In the genomic region with DNA sequence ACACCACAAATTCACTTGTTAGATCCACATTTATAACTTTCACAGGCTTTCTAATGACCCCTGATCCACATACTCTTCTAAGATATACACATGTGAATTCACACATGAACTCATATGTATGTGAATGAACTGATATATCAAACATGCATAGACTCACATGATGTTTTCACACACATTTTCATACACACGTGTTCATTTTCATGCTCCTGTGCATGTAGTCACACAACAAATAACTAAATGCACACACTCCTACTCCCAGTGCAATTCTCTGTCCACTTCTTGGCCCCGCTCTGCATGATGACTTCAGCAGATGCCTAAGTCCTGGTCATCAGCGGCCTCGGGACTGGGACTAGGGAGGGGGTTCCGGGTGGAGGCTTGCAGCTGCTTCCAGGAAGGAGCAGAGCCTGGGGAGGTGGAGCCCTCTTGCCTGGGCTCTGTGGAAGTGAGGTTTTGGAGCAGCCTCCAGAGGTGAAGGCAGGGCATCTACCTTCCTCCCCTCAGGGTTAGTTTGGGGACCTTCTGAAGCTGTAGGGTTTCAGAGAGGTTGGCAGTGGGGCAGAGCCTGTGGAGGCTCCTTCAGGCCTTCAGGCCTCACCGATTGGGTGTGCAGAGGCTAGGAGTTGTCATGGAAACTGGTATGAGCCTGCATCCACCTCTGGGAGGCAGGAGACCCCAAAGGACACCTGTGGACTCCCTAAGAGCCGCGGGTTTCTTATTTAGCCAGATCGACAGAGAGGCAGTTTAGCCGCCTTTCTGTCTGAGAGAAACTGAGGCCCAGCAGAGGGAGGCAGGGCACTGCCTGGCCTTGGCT, we compare ENCODE assay signal across 8 cellular contexts. TPM values are rescaled to one million over a fixed set of nuclear protein-coding genes. Genes with fewer than 3 reads are reported as not detected.
DNase-seq lines count a peak whose midpoint lies in the region; ATAC-seq and TF ChIP-seq lines count a peak whose summit lies in the region.

No MANE protein-coding gene starts in this region.

- peaks cover 0 to 25% of the 10 kb centered on the region in 2 donors for H3K36me3 ChIP-seq in lung (ENCODE audit: control insufficient read depth in 2 of 2, insufficient read depth in 2 of 2, low read length in 2 of 2)

- peak overlapping the region; percentile 88 for H3K4me3 ChIP-seq in AG10803 (ENCODE audit: low read length)
- no peak overlapping the region for H3K4me3 ChIP-seq in lung

- peak; percentile 11; the same call in 1 of the 2 replicates for TF ChIP-seq CTCF in AG10803 (conservative IDR thresholded peaks at IDR 0.05; ENCODE audit: low read length)
- no peak for TF ChIP-seq CTCF in lung (IDR thresholded peaks at IDR 0.05; ENCODE audit: control extremely low read depth, extremely low read depth)

- 39 to 44% methylated on average over 10 of the region's 10 CpGs for WGBS in lung, 2 donors

- ATAC-seq in lung (ENCODE audit: insufficient read depth, low FRiP score) (peak; percentile 9), GM18511 (IDR thresholded peaks at IDR 0.05; ENCODE audit: unreplicated experiment) (no peak)

- H3K27ac ChIP-seq in lung (ENCODE audit: low read depth in 1 of 2, low read length in 1 of 2) (peak overlapping the region; percentile 93 to 100), substantia nigra (ENCODE audit: low read depth, low read length, poor library complexity, severe bottlenecking) (peak overlapping the region; percentile 100)

- H3K9me3 ChIP-seq in lung (ENCODE audit: control insufficient read depth in 2 of 2, insufficient read depth in 1 of 2, low read length in 1 of 2): no peaks in the 10 kb centered on the region

- H3K4me1 ChIP-seq in lung (ENCODE audit: control insufficient read depth in 2 of 2, insufficient read depth in 2 of 2, low read length in 2 of 2): peaks cover 6 to 21% of the 10 kb centered on the region in 2 donors

- DNase-seq in AG10803 (ENCODE audit: low read depth) (peak; percentile 90), NCI-H226 (peak; percentile 54), dermis blood vessel endothelial cell (peak; percentile 98), lung (ENCODE audit: low spot score) (peak; percentile 76), substantia nigra (lab: John Stamatoyannopoulos, UW) (peak in 47 of 49 donors; percentile 14 to 90 (median 66)), SKM-1 (lab: John Stamatoyannopoulos, UW; ENCODE audit: unreplicated experiment) (no peak), NCI-H524 (lab: John Stamatoyannopoulos, UW) (no peak)

- no peaks in the 10 kb centered on the region for H3K27me3 ChIP-seq in lung (ENCODE audit: control insufficient read depth, insufficient read depth)

RNA-seq across cellular contexts. Expression of a gene that starts 1.8 kb away (rescaled TPM):
- total RNA-seq in dermis blood vessel endothelial cell (43.6 and 57.8 TPM in 2 replicates), lung (10 to 100 TPM; 53.2 to 58.0 TPM)
- 10 to 100 TPM; 44.5 to 76.8 TPM for polyA plus RNA-seq in lung

RNA-seq across cellular contexts. Expression of a gene that starts 14.1 kb away (rescaled TPM):
- 7.7 and 8.8 TPM in 2 replicates for total RNA-seq in dermis blood vessel endothelial cell
- 1 to 10 TPM; 3.9 to 6.8 TPM for total RNA-seq in lung
- 1 to 10 TPM; 4.4 to 8.3 TPM for polyA plus RNA-seq in lung

RNA-seq across cellular contexts. Expression of a gene that starts 14.1 kb away (rescaled TPM):
- 50.4 and 50.6 TPM in 2 replicates for total RNA-seq in dermis blood vessel endothelial cell
- total RNA-seq in lung: 10 to 100 TPM; 43.6 to 74.4 TPM
- 100 to 1,000 TPM in 1 of 2 donors, 10 to 100 TPM in 1; 94.6 to 105 TPM for polyA plus RNA-seq in lung

RNA-seq across cellular contexts. Expression of a gene that starts 29.5 kb away (rescaled TPM):
- total RNA-seq in dermis blood vessel endothelial cell: 0.34 and 0.88 TPM in 2 replicates
- 1 to 10 TPM in 1 of 2 donors, under 1 TPM in 1; 0.09 to 1.3 TPM for total RNA-seq in lung
- polyA plus RNA-seq in lung: under 1 TPM; 0.27 to 0.83 TPM

RNA-seq across cellular contexts. Expression of a gene that starts 29.6 kb away (rescaled TPM):
- total RNA-seq in dermis blood vessel endothelial cell (64.4 and 68.9 TPM in 2 replicates), lung (10 to 100 TPM; 39.0 to 95.8 TPM)
- polyA plus RNA-seq in lung: 10 to 100 TPM; 36.4 to 40.2 TPM

Comparison
In these comparisons a context has a peak if more than half of its experiments do, and no peak if none do; other contexts are left out.
1. DNase-seq: peak in AG10803 (single experiment), NCI-H226 (single experiment), dermis blood vessel endothelial cell (single experiment), lung (single experiment) and substantia nigra (47 of 49); none in SKM-1 (single experiment) and NCI-H524 (0 of 2).